Comparison of ENCODE assay signal across 8 cellular contexts in genomic region chr3:10320320-10320677, GRCh38. TPM values are rescaled to one million over a fixed set of nuclear protein-coding genes. Genes with fewer than 3 reads are reported as not detected.
DNase-seq lines count a peak whose midpoint lies in the region; ATAC-seq, FAIRE-seq and TF ChIP-seq lines count a peak whose summit lies in the region.

No MANE protein-coding gene starts in this region.

- TF ChIP-seq CTCF in K562 (IDR thresholded peaks at IDR 0.05 in 2 of 3, conservative IDR thresholded peaks at IDR 0.05 in 1 of 3; ENCODE audit: insufficient read depth in 2 of 3, low read depth in 1 of 3, low read length in 3 of 3) = no peak
- TF ChIP-seq CTCF in lung (IDR thresholded peaks at IDR 0.05; ENCODE audit: control extremely low read depth, extremely low read depth) = no peak

- no peak for TF ChIP-seq RAD21 in K562 (CRISPR knock-in tag; conservative IDR thresholded peaks at IDR 0.05 in 1 of 2, IDR thresholded peaks at IDR 0.05 in 1 of 2)

- peaks cover 4 to 14% of the 10 kb centered on the region in 2 experiments; a peak in 3 of 5 replicates for H3K27me3 ChIP-seq in K562 (ENCODE audit: control insufficient read depth in 2 of 2, insufficient read depth in 2 of 2, low read length in 2 of 2)
- no peaks in the 10 kb centered on the region for H3K27me3 ChIP-seq in lung (ENCODE audit: control insufficient read depth, insufficient read depth)

- no peak for DNase-seq in activated naive CD4-positive, alpha-beta T cell treated with anti-CD3 and anti-CD28 coated beads, Interleukin-2, amount 50 U/mL, for 16 hours
- peak in 1 of 4 experiments; percentile 11 for DNase-seq in K562 (ENCODE audit: extremely low read depth in 1 of 4, low spot score in 3 of 4)
- DNase-seq in lung (ENCODE audit: low spot score) = no peak
- DNase-seq in SKM-1 treated with dmso at 0.1 percent for 144 hours (lab: John Stamatoyannopoulos, UW; ENCODE audit: unreplicated experiment) = no peak
- no peak for DNase-seq in DMS153 treated with DMSO at 0.1 percent for 48 hours (lab: John Stamatoyannopoulos, UW; ENCODE audit: unreplicated experiment)
- DNase-seq in COLO829 (ENCODE audit: low spot score) = no peak

- peak overlapping the region; percentile 98 to 100 for H3K9ac ChIP-seq in K562 (ENCODE audit: insufficient read depth in 1 of 2, low read depth in 2 of 2, low read length in 2 of 2)

- intact Hi-C loops in K562 (cut with micrococcal nuclease) = loop anchor here (2.0 to 10.0 kb wide), 4 partner anchors 71 to 595 kb away; partner anchors contain the start of genes FANCD2, IRAK2 and TATDN2

- H3K9me1 ChIP-seq in K562 (ENCODE audit: control insufficient read depth, insufficient read depth, low read length) = peaks cover 9% of the 10 kb centered on the region

- H3K4me3 Mint-ChIP-seq in activated naive CD4-positive, alpha-beta T cell treated with anti-CD3 and anti-CD28 coated beads, Interleukin-2, amount 50 U/mL, for 24 hours = peak overlapping the region; percentile 95

- no peak for TF ChIP-seq POLR2A in K562 (conservative IDR thresholded peaks at IDR 0.05)

- H4K20me1 ChIP-seq in K562 (replicated peaks; ENCODE audit: control insufficient read depth, insufficient read depth, low read length) = peaks cover 25% of the 10 kb centered on the region

- peak overlapping the region; percentile 89 for H2AFZ ChIP-seq in K562 (ENCODE audit: low read depth, low read length)

- H3K9me3 ChIP-seq in K562 (replicated peaks; ENCODE audit: control insufficient read depth, insufficient read depth, low read depth, low read length) = no peaks in the 10 kb centered on the region
- H3K9me3 ChIP-seq in lung (ENCODE audit: control insufficient read depth in 2 of 2, insufficient read depth in 1 of 2, low read length in 1 of 2) = no peaks in the 10 kb centered on the region

- no TSS peak for BruUV-seq in K562 (replicated peaks; lab: Mats Ljungman, UMichigan)

- H3K4me1 Mint-ChIP-seq in activated naive CD4-positive, alpha-beta T cell treated with anti-CD3 and anti-CD28 coated beads, Interleukin-2, amount 50 U/mL, for 24 hours = peaks cover 22% of the 10 kb centered on the region

- H3K4me1 ChIP-seq in K562 (replicated peaks in 1 of 2; ENCODE audit: control insufficient read depth in 2 of 2, insufficient read depth in 2 of 2, low read length in 2 of 2) = peaks cover 5% of the 10 kb centered on the region in 2 experiments; a peak in 3 of 5 replicates
- H3K4me1 ChIP-seq in lung (ENCODE audit: control insufficient read depth in 2 of 2, insufficient read depth in 2 of 2, low read length in 2 of 2) = no peaks in the 10 kb centered on the region
- H3K4me1 ChIP-seq in urinary bladder (ENCODE audit: insufficient read depth) = no peaks in the 10 kb centered on the region

- no peaks in the 10 kb centered on the region for H3K9me3 Mint-ChIP-seq in activated naive CD4-positive, alpha-beta T cell treated with anti-CD3 and anti-CD28 coated beads, Interleukin-2, amount 50 U/mL, for 24 hours

- no peak for TF ChIP-seq EP300 in K562 (IDR thresholded peaks at IDR 0.05; ENCODE audit: low read length)

- peak overlapping the region; percentile 93 for H3K4me3 ChIP-seq in K562
- peak overlapping the region; percentile 62 for H3K4me3 ChIP-seq in lung
- peak overlapping the region; percentile 73 for H3K4me3 ChIP-seq in urinary bladder (ENCODE audit: low read depth, low read length)

- POLR2A ChIA-PET in K562 (lab: Yijun Ruan, JAX) = interaction anchor here (0.6 to 4.0 kb wide), 16 partner anchors 8 to 589 kb away, joined by 3 to 39 read pairs (median 5); partner anchors contain the start of genes ARPC4, BRPF1 and OGG1

- H3K27me3 Mint-ChIP-seq in activated naive CD4-positive, alpha-beta T cell treated with anti-CD3 and anti-CD28 coated beads, Interleukin-2, amount 50 U/mL, for 24 hours = no peaks in the 10 kb centered on the region

- H3K4me2 ChIP-seq in K562 (ENCODE audit: insufficient read depth, low read length) = peak overlapping the region; percentile 100

- H3K36me3 ChIP-seq in K562 (ENCODE audit: control insufficient read depth, insufficient read depth, low read length) (peaks cover 46% of the 10 kb centered on the region), lung (ENCODE audit: control insufficient read depth in 2 of 2, insufficient read depth in 2 of 2, low read length in 2 of 2) (peaks cover 14 to 22% of the 10 kb centered on the region in 2 donors), urinary bladder (ENCODE audit: insufficient read depth) (no peaks in the 10 kb centered on the region)

- H3K36me3 Mint-ChIP-seq in activated naive CD4-positive, alpha-beta T cell treated with anti-CD3 and anti-CD28 coated beads, Interleukin-2, amount 50 U/mL, for 24 hours = peaks cover 2% of the 10 kb centered on the region

- peak overlapping the region; percentile 92 for H3K27ac ChIP-seq in K562 (ENCODE audit: extremely low read depth, low read depth, low read length)
- H3K27ac ChIP-seq in lung (ENCODE audit: low read depth in 1 of 2, low read length in 1 of 2) = peak overlapping the region; percentile 80 to 90
- H3K27ac ChIP-seq in urinary bladder (ENCODE audit: low read depth) = peak overlapping the region; percentile 17

- peaks cover 41% of the 10 kb centered on the region for H3K79me2 ChIP-seq in K562 (ENCODE audit: control insufficient read depth, insufficient read depth, low read length)

- CTCF ChIA-PET in K562 (lab: Yijun Ruan, JAX; ENCODE audit: low intra/inter-chr PET ratio) = no interaction called here

- no peak for FAIRE-seq in K562 (lab: Jason Lieb, UNC)

- peak; percentile 1 for ATAC-seq in K562
- no peak for ATAC-seq in lung (ENCODE audit: insufficient read depth, low FRiP score)

- 0% methylated on average over 9 of the region's 9 CpGs for WGBS in K562 (ENCODE audit: insufficient coverage, low coverage, missing lambda C conversion rate)
- WGBS in lung, 2 donors = 0 to 1% methylated on average over 9 of the region's 9 CpGs
- 0% methylated on average over 9 of the region's 9 CpGs for WGBS in urinary bladder

- in situ Hi-C loops in K562 (cut with MboI) = loop anchor here (25.0 kb wide), 1 partner anchor 808 kb away; no protein-coding TSS in a partner anchor

- H3K27ac Mint-ChIP-seq in activated naive CD4-positive, alpha-beta T cell treated with anti-CD3 and anti-CD28 coated beads, Interleukin-2, amount 50 U/mL, for 24 hours = peak overlapping the region; percentile 92

TF ChIP-seq in K562, 482 proteins besides CTCF, POLR2A, EP300 and RAD21 (continues in another document):
- TF ChIP-seq HOXB6 (CRISPR knock-in tag; IDR thresholded peaks at IDR 0.05; ENCODE audit: borderline replicate concordance) = no peak

RNA-seq across cellular contexts. Expression of gene SEC13, which starts 0.6 kb away (rescaled TPM):
- 285 and 425 TPM in 2 replicates for total RNA-seq in K562 (2011; cell fraction: chromatin; rRNA removed; ENCODE audit: low replicate concordance)
- 250 and 265 TPM in 2 replicates for total RNA-seq in K562 (2011; cell fraction: nucleolus; rRNA removed)
- total RNA-seq in K562 (2011; cell fraction: nucleoplasm; rRNA removed) = 278 and 337 TPM in 2 replicates
- total RNA-seq in K562 (2014; rRNA removed) = 256 and 318 TPM in 2 replicates
- total RNA-seq in K562 (2014; rRNA removed; fragmentation: Illumina TruSeq; extraction: Trizol) = 124 and 145 TPM in 2 replicates
- total RNA-seq in K562 (2015; rRNA removed; fragmentation: Illumina TruSeq; extraction: Trizol) = 192 and 196 TPM in 2 replicates
- 199 and 209 TPM in 2 replicates for total RNA-seq in K562 (2021)
- 199 and 308 TPM in 2 replicates for polyA plus RNA-seq in K562 (2011; rRNA removed)
- 331 and 334 TPM in 2 replicates for polyA plus RNA-seq in K562 (2011; cell fraction: cytosol; rRNA removed)
- 250 and 306 TPM in 2 replicates for polyA plus RNA-seq in K562 (2011; cell fraction: nucleus; rRNA removed)
- polyA plus RNA-seq in K562 (2012) = 186 and 201 TPM in 2 replicates
- 274 and 284 TPM in 2 replicates for polyA plus RNA-seq in K562 (2014; fragmentation: Illumina TruSeq; extraction: Trizol)
- polyA plus RNA-seq in K562 (2014; fragmentation: Nextera tagmentation; extraction: Ambion mirVana) = 100 to 1,000 TPM in 1 of 2 experiments, 10 to 100 TPM in 1; 71.5 to 116 TPM
- polyA plus RNA-seq in K562 (2014; rRNA removed) = 152 and 181 TPM in 2 replicates
- 268 and 286 TPM in 2 replicates for polyA minus RNA-seq in K562 (2011; rRNA and poly(A)+ RNA removed)
- polyA minus RNA-seq in K562 (2011; cell fraction: cytosol; rRNA and poly(A)+ RNA removed) = 204 and 250 TPM in 2 replicates
- 102 and 172 TPM in 2 replicates for polyA minus RNA-seq in K562 (2011; cell fraction: nucleus; rRNA and poly(A)+ RNA removed)
- 100 to 1,000 TPM; 103 to 129 TPM for total RNA-seq in lung
- polyA plus RNA-seq in lung = 100 to 1,000 TPM in 1 of 2 donors, 10 to 100 TPM in 1; 99.9 to 170 TPM
- total RNA-seq in urinary bladder = 92.7 TPM
- 89.7 TPM for polyA plus RNA-seq in urinary bladder

RNA-seq across cellular contexts. Expression of gene GHRL, which starts 27.6 kb away (rescaled TPM):
- total RNA-seq in K562 (2011; cell fraction: chromatin; rRNA removed; ENCODE audit: low replicate concordance) = 1.2 and 1.5 TPM in 2 replicates
- total RNA-seq in K562 (2011; cell fraction: nucleolus; rRNA removed) = 0.83 and 1.1 TPM in 2 replicates
- total RNA-seq in K562 (2011; cell fraction: nucleoplasm; rRNA removed) = 0.84 and 1.6 TPM in 2 replicates
- total RNA-seq in K562 (2014; rRNA removed) (0.45 TPM in 1 of 2 replicates, not detected in the other), K562 (2014; rRNA removed; fragmentation: Illumina TruSeq; extraction: Trizol) (not detected in 2 replicates), K562 (2015; rRNA removed; fragmentation: Illumina TruSeq; extraction: Trizol) (0.60 TPM in 1 of 2 replicates, not detected in the other), K562 (2021) (0.29 and 0.34 TPM in 2 replicates), lung (10 to 100 TPM in 1 of 2 donors, 1 to 10 TPM in 1; 7.6 to 28.2 TPM), urinary bladder (not detected)
- polyA plus RNA-seq in K562 (2011; rRNA removed) (0.08 and 0.09 TPM in 2 replicates), K562 (2014; fragmentation: Illumina TruSeq; extraction: Trizol) (0.15 TPM in 1 of 2 replicates, not detected in the other), K562 (2014; fragmentation: Nextera tagmentation; extraction: Ambion mirVana) (not detected), K562 (2014; rRNA removed) (0.16 and 0.19 TPM in 2 replicates), lung (10 to 100 TPM in 1 of 2 donors, 1 to 10 TPM in 1; 5.4 to 13.7 TPM), urinary bladder (0.11 TPM)
- 0.06 TPM in 1 of 2 replicates, not detected in the other for polyA plus RNA-seq in K562 (2011; cell fraction: cytosol; rRNA removed)
- 0.35 and 0.75 TPM in 2 replicates for polyA plus RNA-seq in K562 (2011; cell fraction: nucleus; rRNA removed)
- 0.51 and 0.53 TPM in 2 replicates for polyA plus RNA-seq in K562 (2012)
- polyA minus RNA-seq in K562 (2011; rRNA and poly(A)+ RNA removed) = 0.21 TPM in 1 of 2 replicates, not detected in the other
- polyA minus RNA-seq in K562 (2011; cell fraction: cytosol; rRNA and poly(A)+ RNA removed) = not detected in 2 replicates
- polyA minus RNA-seq in K562 (2011; cell fraction: nucleus; rRNA and poly(A)+ RNA removed) = 0.22 TPM in 1 of 2 replicates, not detected in the other

Comparison
In these comparisons a context has a peak if more than half of its experiments do, and no peak if none do; other contexts are left out.
1. H3K27ac ChIP-seq: peak in every context shown above with its lines; median percentile 92 in K562; 85 in lung; 17 in urinary bladder.